In genomic region chr1:182217967-182218366, GRCh38 we compare ENCODE assay signal across 17 cellular contexts.
DNase-seq lines count a peak whose midpoint lies in the region; ATAC-seq, FAIRE-seq and TF ChIP-seq lines count a peak whose summit lies in the region.
"Had no signal": no experiment of that assay in that cellular context is flagged by ENCODE, and none has a peak within 500 bp of the region (broad histone marks: within the 10 kb centered on the region; RNA-seq: fewer than 3 reads in every experiment).

No MANE protein-coding gene starts in this region.

- peak; percentile 77 for FAIRE-seq in keratinocyte (lab: Jason Lieb, UNC)
- FAIRE-seq: endothelial cell of umbilical vein had no signal

- 90% methylated on average over 2 of the region's 2 CpGs; no CpG with 5 or more reads in 1 of the 2 donors for WGBS in transverse colon (ENCODE audit: low coverage in 1 of 2), 2 donors

- TF ChIP-seq EP300 in transverse colon (IDR thresholded peaks at IDR 0.05; ENCODE audit: low read depth), result peak; percentile 91

- in situ Hi-C loops in transverse colon (cut with MboI; ENCODE audit: low pct_ligation_motif_present in 1 of 4, low pct_unique_long_range_greater_than_20kb in 1 of 4, low sequenced_read_pairs in 3 of 4), result no loop called here

- H3K4me1 ChIP-seq in RWPE2 (ENCODE audit: insufficient read depth, poor library complexity, severe bottlenecking) (peaks cover 29% of the 10 kb centered on the region), keratinocyte (ENCODE audit: control insufficient read depth, extremely low read depth, insufficient read depth, low read length) (peaks cover 25% of the 10 kb centered on the region), transverse colon (peaks cover 7 to 37% (median 26%) of the 10 kb centered on the region in 4 donors), vagina (peaks cover 18% of the 10 kb centered on the region)
- H3K4me1 ChIP-seq: gastrocnemius medialis had no signal

- peak overlapping the region; percentile 6 for H2AFZ ChIP-seq in keratinocyte (ENCODE audit: control insufficient read depth, low read length)

- H3K9me1 ChIP-seq in keratinocyte (ENCODE audit: control insufficient read depth, extremely low read depth, insufficient read depth, low read length), result no peaks in the 10 kb centered on the region

- DNase-seq in HPDE6-E6E7 (ENCODE audit: extremely low spot score), result peak; percentile 60
- DNase-seq in RWPE2 (ENCODE audit: low spot score), result no peak
- DNase-seq in keratinocyte (ENCODE audit: low read depth, low spot score), result peak; percentile 87
- DNase-seq in transverse colon, result no peak
- no peak for DNase-seq in vagina (ENCODE audit: extremely low spot score in 2 of 2)
- DNase-seq in kidney glomerular epithelial cell (lab: John Stamatoyannopoulos, UW), result no peak
- DNase-seq in cardiac septum (ENCODE audit: low spot score), result no peak
- DNase-seq: activated CD4-positive, alpha-beta T cell treated with anti-CD3 and anti-CD28 coated beads, Interleukin-2, amount 50 U/mL, for 1 hour; activated gamma-delta T cell; DND-41; gastrocnemius medialis; H9; NCI-H2171 treated with DMSO at 0.1 percent for 48 hours; NCI-H774; stimulated activated CD4-positive, alpha-beta T cell treated with anti-CD3 and anti-CD28 coated beads, Interleukin-2, amount 100 ng/mL, for 24 hours; stimulated activated naive CD4-positive, alpha-beta T cell had no signal

- intact Hi-C loops in transverse colon (cut with DNase I; ENCODE audit: low total_unique reads) (no loop called here), vagina (cut with DNase I) (no loop called here), cardiac septum (cut with DNase I) (no loop called here)

- H3K27ac ChIP-seq in RWPE2 (ENCODE audit: poor library complexity, severe bottlenecking) (peak overlapping the region; percentile 92), keratinocyte (ENCODE audit: control insufficient read depth, insufficient read depth, low read length) (peak overlapping the region; percentile 58), transverse colon (peak overlapping the region; percentile 76 to 80 (median 76)), vagina (no peak overlapping the region)
- H3K27ac ChIP-seq: gastrocnemius medialis had no signal

- TF ChIP-seq CTCF in RWPE2 (IDR thresholded peaks at IDR 0.05; ENCODE audit: poor library complexity, severe bottlenecking) (no peak), keratinocyte (optimal IDR thresholded peaks at IDR 0.05 in 1 of 3, IDR thresholded peaks at IDR 0.05 in 1 of 3, conservative IDR thresholded peaks at IDR 0.05 in 1 of 3; ENCODE audit: extremely low read depth in 1 of 3, insufficient read depth in 2 of 3, low read length in 3 of 3) (no peak), transverse colon (IDR thresholded peaks at IDR 0.05) (no peak), vagina (IDR thresholded peaks at IDR 0.05) (no peak)

- no peaks in the 10 kb centered on the region for H3K9me3 ChIP-seq in RWPE2 (ENCODE audit: severe bottlenecking)
- H3K9me3 ChIP-seq in keratinocyte (ENCODE audit: control insufficient read depth, low read depth, low read length), result no peaks in the 10 kb centered on the region
- H3K9me3 ChIP-seq in transverse colon, result no peaks in the 10 kb centered on the region
- H3K9me3 ChIP-seq in vagina, result no peaks in the 10 kb centered on the region

- H3K9ac ChIP-seq in keratinocyte (ENCODE audit: control insufficient read depth, extremely low read depth, insufficient read depth, low read length), result no peak overlapping the region

- H3K4me3 ChIP-seq in RWPE2 (ENCODE audit: severe bottlenecking), result no peak overlapping the region
- H3K4me3 ChIP-seq in keratinocyte (ENCODE audit: control insufficient read depth in 2 of 3, extremely low read depth in 1 of 3, insufficient read depth in 2 of 3, low read depth in 1 of 3, low read length in 3 of 3), result no peak overlapping the region
- H3K4me3 ChIP-seq in transverse colon, result no peak overlapping the region
- no peak overlapping the region for H3K4me3 ChIP-seq in vagina
- H3K4me3 ChIP-seq: gastrocnemius medialis had no signal

- no peaks in the 10 kb centered on the region for H3K79me2 ChIP-seq in keratinocyte (ENCODE audit: control insufficient read depth, insufficient read depth, low read length)

- H3K36me3 ChIP-seq in RWPE2 (ENCODE audit: low read depth) (no peaks in the 10 kb centered on the region), keratinocyte (ENCODE audit: control insufficient read depth in 2 of 2, extremely low read depth in 1 of 2, insufficient read depth in 2 of 2, low read length in 2 of 2) (no peaks in the 10 kb centered on the region), transverse colon (no peaks in the 10 kb centered on the region), vagina (no peaks in the 10 kb centered on the region)
- H3K36me3 ChIP-seq: gastrocnemius medialis had no signal

- no peaks in the 10 kb centered on the region for H3K27me3 ChIP-seq in RWPE2 (ENCODE audit: insufficient read depth, poor library complexity, severe bottlenecking)
- no peaks in the 10 kb centered on the region for H3K27me3 ChIP-seq in keratinocyte (ENCODE audit: control insufficient read depth, extremely low read depth, insufficient read depth, low read length)
- H3K27me3 ChIP-seq in transverse colon, result no peaks in the 10 kb centered on the region
- no peaks in the 10 kb centered on the region for H3K27me3 ChIP-seq in vagina
- H3K27me3 ChIP-seq: gastrocnemius medialis had no signal

- H3K4me2 ChIP-seq in keratinocyte (ENCODE audit: control insufficient read depth, extremely low read depth, insufficient read depth, low read depth, low read length), result peak overlapping the region; percentile 37

- dilution Hi-C loops in keratinocyte (cut with MboI; ENCODE audit: extremely low pct_ligation_motif_present, low sequenced_read_pairs), result no loop called here

- ATAC-seq in RWPE2 (ENCODE audit: low read depth), result peak; percentile 98
- ATAC-seq: gastrocnemius medialis had no signal

- no peaks in the 10 kb centered on the region for H4K20me1 ChIP-seq in keratinocyte (ENCODE audit: control insufficient read depth, extremely low read depth, insufficient read depth, low read length)

- TF ChIP-seq POLR2A in transverse colon (IDR thresholded peaks at IDR 0.05) (no peak), vagina (IDR thresholded peaks at IDR 0.05) (no peak)

Comparison
In these comparisons a context has a peak if more than half of its experiments do, and no peak if none do; other contexts are left out.
1. DNase-seq: peak in HPDE6-E6E7 (single experiment) and keratinocyte (single experiment); none in RWPE2 (single experiment), transverse colon (single experiment), vagina (0 of 2), kidney glomerular epithelial cell (single experiment) and cardiac septum (single experiment).